In genomic region chr18:45275367-45276113, GRCh38 we compare ENCODE assay signal across 8 cellular contexts.
DNase-seq lines count a peak whose midpoint lies in the region; TF ChIP-seq lines count a peak whose summit lies in the region.

No MANE protein-coding gene starts in this region.

- no peak overlapping the region for H3K27ac Mint-ChIP-seq in neural crest cell (ENCODE audit: unreplicated experiment)

- H3F3A ChIP-seq in MM.1S (ENCODE audit: insufficient read depth, low read length) = no peaks in the 10 kb centered on the region

- DNase-seq in GM10266 (ENCODE audit: extremely low spot score) = peak; percentile 17
- DNase-seq in MM.1S = peak; percentile 39
- DNase-seq in brain microvascular endothelial cell = peak; percentile 26
- no peak for DNase-seq in neural crest cell (ENCODE audit: low read depth, low spot score)
- no peak for DNase-seq in NCI-H1930 (lab: John Stamatoyannopoulos, UW)
- DNase-seq in hepatic stellate cell (ENCODE audit: low spot score) = no peak
- DNase-seq in cerebellar nuclear complex (lab: John Stamatoyannopoulos, UW) = no peak
- DNase-seq in COLO829 (ENCODE audit: low spot score) = no peak

- no peaks in the 10 kb centered on the region for H3K27me3 ChIP-seq in MM.1S (replicated peaks; ENCODE audit: insufficient read depth, low read length)
- no peaks in the 10 kb centered on the region for H3K27me3 ChIP-seq in brain microvascular endothelial cell (replicated peaks)

- no peaks in the 10 kb centered on the region for H3K36me3 ChIP-seq in MM.1S (replicated peaks; ENCODE audit: insufficient read depth, low read length)
- no peaks in the 10 kb centered on the region for H3K36me3 ChIP-seq in brain microvascular endothelial cell (replicated peaks)

- peak; percentile 59 for TF ChIP-seq CTCF in GM10266 (IDR thresholded peaks at IDR 0.05; ENCODE audit: control insufficient read depth, insufficient read depth, low read depth, missing control alignments)
- peak; percentile 88 for TF ChIP-seq CTCF in MM.1S (IDR thresholded peaks at IDR 0.05; ENCODE audit: low read length)
- peak; percentile 71 for TF ChIP-seq CTCF in brain microvascular endothelial cell (IDR thresholded peaks at IDR 0.05; ENCODE audit: low read depth, low read length, missing control alignments)
- peak; percentile 80 for TF ChIP-seq CTCF in neural crest cell (conservative IDR thresholded peaks at IDR 0.05)

- H3K4me3 ChIP-seq in MM.1S (ENCODE audit: low read length) = no peak overlapping the region
- H3K4me3 ChIP-seq in brain microvascular endothelial cell (ENCODE audit: low read depth, low read length) = no peak overlapping the region

- H4K20me1 ChIP-seq in MM.1S (ENCODE audit: insufficient read depth, low read length) = no peaks in the 10 kb centered on the region

- H3K9ac ChIP-seq in MM.1S (ENCODE audit: low read length) = no peak overlapping the region

- H3K27me3 Mint-ChIP-seq in neural crest cell (ENCODE audit: low read depth) = no peaks in the 10 kb centered on the region

- no peak overlapping the region for H3K27ac ChIP-seq in MM.1S (ENCODE audit: low read length)
- no peak overlapping the region for H3K27ac ChIP-seq in brain microvascular endothelial cell

- no peak overlapping the region for H3K4me2 ChIP-seq in MM.1S (ENCODE audit: low read depth, low read length)

- H3K4me1 Mint-ChIP-seq in neural crest cell = no peaks in the 10 kb centered on the region

- in situ Hi-C loops in brain microvascular endothelial cell (cut with HindIII; ENCODE audit: low pct_ligation_motif_present, low sequenced_read_pairs) = no loop called here

- no peak overlapping the region for H3K4me3 Mint-ChIP-seq in neural crest cell

- peaks cover 18% of the 10 kb centered on the region for H3K9me3 Mint-ChIP-seq in neural crest cell

- no peaks in the 10 kb centered on the region for H3K9me2 ChIP-seq in MM.1S (replicated peaks; ENCODE audit: insufficient read depth, low read length)

- H3K36me3 Mint-ChIP-seq in neural crest cell (ENCODE audit: low read depth) = peaks cover 3% of the 10 kb centered on the region

- no peaks in the 10 kb centered on the region for H3K4me1 ChIP-seq in MM.1S (ENCODE audit: low read length)

- H3K9me3 ChIP-seq in MM.1S (replicated peaks; ENCODE audit: insufficient read depth, low read length) = no peaks in the 10 kb centered on the region

- no peak overlapping the region for H2AFZ ChIP-seq in MM.1S (ENCODE audit: low read length)

- H3K79me2 ChIP-seq in MM.1S (ENCODE audit: low read length) = no peaks in the 10 kb centered on the region

Comparison
In these comparisons a context has a peak if more than half of its experiments do, and no peak if none do; other contexts are left out.
1. DNase-seq: peak in GM10266 (single experiment), MM.1S (single experiment) and brain microvascular endothelial cell (single experiment); none in neural crest cell (single experiment), NCI-H1930 (0 of 2), hepatic stellate cell (single experiment), cerebellar nuclear complex (0 of 2) and COLO829 (single experiment).
2. Peak in every context shown above with its lines, with median percentiles within 50 percentile points of each other: CTCF ChIP-seq.